Comparison of ENCODE assay signal across 13 cellular contexts in the genomic region with DNA sequence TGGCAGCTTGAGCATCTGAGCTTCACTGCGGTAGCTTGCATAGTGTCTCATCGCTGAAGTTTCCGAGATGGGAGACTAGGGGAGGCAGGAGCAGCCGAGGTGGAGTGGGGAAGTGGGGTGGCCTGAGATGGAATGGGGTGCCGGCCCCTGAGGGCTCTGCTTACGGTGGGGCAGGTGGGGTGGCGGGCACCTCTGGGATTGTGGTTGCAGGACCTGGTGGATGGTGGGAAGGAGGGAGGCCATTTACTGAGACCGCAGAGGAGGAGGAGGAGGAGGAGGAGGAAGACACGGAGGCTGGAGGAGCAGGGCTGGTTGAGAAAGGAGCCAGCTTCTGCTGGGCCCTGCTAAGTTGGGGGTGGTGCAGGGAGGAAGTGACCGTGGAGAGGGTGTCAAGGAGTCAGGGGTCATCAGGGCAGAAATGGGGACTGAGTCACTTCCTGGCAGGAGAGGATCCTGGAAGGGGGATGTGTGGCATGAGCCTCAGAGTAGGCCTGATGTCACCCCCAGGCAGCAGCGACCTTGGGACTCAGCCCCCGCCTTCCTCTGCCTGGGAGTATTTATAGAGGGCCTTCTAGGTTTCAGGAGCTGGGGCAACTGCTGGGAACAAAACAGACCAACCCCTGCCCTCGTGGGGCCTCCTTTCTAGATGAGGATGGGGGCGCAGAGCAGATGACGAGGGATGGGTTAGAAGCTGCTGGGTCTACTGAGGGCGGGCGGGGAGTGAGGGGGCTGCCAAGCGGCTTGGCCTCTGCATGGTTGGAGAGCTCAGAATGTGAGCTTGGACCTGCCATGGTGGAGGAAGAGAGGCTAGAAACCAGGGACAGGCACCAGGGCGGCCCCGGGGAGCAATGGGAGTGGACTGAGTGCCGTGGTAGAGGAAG.
DNase-seq lines count a peak whose midpoint lies in the region; ATAC-seq and TF ChIP-seq lines count a peak whose summit lies in the region.
"Had no signal": no experiment of that assay in that cellular context is flagged by ENCODE, and none has a peak within 500 bp of the region (broad histone marks: within the 10 kb centered on the region; RNA-seq: fewer than 3 reads in every experiment).

No MANE protein-coding gene starts in this region.

- TF ChIP-seq CTCF in upper lobe of left lung (IDR thresholded peaks at IDR 0.05), result no peak

- TF ChIP-seq POLR2A in upper lobe of left lung (IDR thresholded peaks at IDR 0.05), result peak in 1 of 4 donors; percentile 14

- peaks cover 0 to 28% (median 22%) of the 10 kb centered on the region in 4 donors for H3K4me1 ChIP-seq in upper lobe of left lung

- no peak overlapping the region for H3K4me3 ChIP-seq in upper lobe of left lung

- peaks cover 27 to 50% (median 38%) of the 10 kb centered on the region in 3 donors for H3K27me3 Mint-ChIP-seq in immature natural killer cell (ENCODE audit: low read depth in 3 of 3)

- H3K4me3 Mint-ChIP-seq in immature natural killer cell, result peak overlapping the region; percentile 79 to 88 (median 82)
- H3K4me3 Mint-ChIP-seq: activated T-cell treated with anti-CD3 and anti-CD28 coated beads, Interleukin-2, amount 50 U/mL, for 4 hours; H9; memory B cell had no signal

- peak overlapping the region in 3 of 4 donors; percentile 10 to 62 (median 54) for H3K27ac ChIP-seq in upper lobe of left lung
- H3K27ac ChIP-seq: KMS-11 had no signal

- no peak for ATAC-seq in activated naive CD4-positive, alpha-beta T cell treated with anti-CD3 and anti-CD28 coated beads, Interleukin-2, amount 50 U/mL, for 72 hours
- ATAC-seq in upper lobe of left lung (ENCODE audit: low FRiP score in 2 of 2), result peak; percentile 32 to 66
- ATAC-seq in HG02973 (IDR thresholded peaks at IDR 0.05; ENCODE audit: unreplicated experiment), result no peak
- ATAC-seq in HG03095 (IDR thresholded peaks at IDR 0.05; ENCODE audit: unreplicated experiment), result no peak
- ATAC-seq: activated T-cell treated with anti-CD3 and anti-CD28 coated beads, Interleukin-2, amount 50 U/mL, for 4 hours had no signal

- no peaks in the 10 kb centered on the region for H3K36me3 ChIP-seq in upper lobe of left lung

- H3K4me1 Mint-ChIP-seq in immature natural killer cell, result peaks cover 98 to 99% of the 10 kb centered on the region in 2 donors

- no peak for DNase-seq in activated naive CD4-positive, alpha-beta T cell treated with anti-CD3 and anti-CD28 coated beads, Interleukin-2, amount 50 U/mL, for 72 hours (ENCODE audit: low spot score in 2 of 2)
- no peak for DNase-seq in activated naive CD4-positive, alpha-beta T cell (lab: John Stamatoyannopoulos, UW)
- DNase-seq in SW480 (ENCODE audit: low spot score), result peak; percentile 54
- peak; percentile 58 to 61 (median 60) for DNase-seq in immature natural killer cell
- DNase-seq in upper lobe of left lung, result peak; percentile 52 to 73
- DNase-seq in HuH-7.5 (ENCODE audit: low spot score), result no peak
- DNase-seq: activated T-cell treated with anti-CD3 and anti-CD28 coated beads, Interleukin-2, amount 50 U/mL, for 4 hours; H9; SHP77 treated with DMSO at 0.1 percent for 48 hours had no signal

- H3K36me3 Mint-ChIP-seq in activated naive CD4-positive, alpha-beta T cell treated with anti-CD3 and anti-CD28 coated beads, Interleukin-2, amount 50 U/mL, for 72 hours, result no peaks in the 10 kb centered on the region
- peaks cover 4 to 16% (median 4%) of the 10 kb centered on the region in 3 donors for H3K36me3 Mint-ChIP-seq in immature natural killer cell
- H3K36me3 Mint-ChIP-seq: memory B cell had no signal

- no peaks in the 10 kb centered on the region for H3K9me3 Mint-ChIP-seq in activated naive CD4-positive, alpha-beta T cell treated with anti-CD3 and anti-CD28 coated beads, Interleukin-2, amount 50 U/mL, for 72 hours
- H3K9me3 Mint-ChIP-seq in immature natural killer cell, result peaks cover 2 to 25% (median 18%) of the 10 kb centered on the region in 6 donors

- no peaks in the 10 kb centered on the region for H3K27me3 ChIP-seq in upper lobe of left lung

- TF ChIP-seq EP300 in upper lobe of left lung (IDR thresholded peaks at IDR 0.05), result peak in 2 of 4 donors; percentile 36 to 56

- H3K9me3 ChIP-seq in upper lobe of left lung, result peaks cover 0 to 9% (median 2%) of the 10 kb centered on the region in 4 donors

- WGBS in upper lobe of left lung, 2 donors, result 69 to 74% methylated on average over 20 to 21 of the region's 21 CpGs

- peak overlapping the region; percentile 44 to 55 for H3K27ac Mint-ChIP-seq in activated naive CD4-positive, alpha-beta T cell treated with anti-CD3 and anti-CD28 coated beads, Interleukin-2, amount 50 U/mL, for 72 hours
- peak overlapping the region; percentile 98 to 100 (median 100) for H3K27ac Mint-ChIP-seq in immature natural killer cell
- H3K27ac Mint-ChIP-seq: memory B cell had no signal

Comparison
In these comparisons a context has a peak if more than half of its experiments do, and no peak if none do; other contexts are left out.
1. ATAC-seq: peak in upper lobe of left lung (2 of 2); none in activated naive CD4-positive, alpha-beta T cell treated with anti-CD3 and anti-CD28 coated beads, Interleukin-2, amount 50 U/mL, for 72 hours (0 of 2), HG02973 (single experiment) and HG03095 (single experiment).
2. DNase-seq: peak in SW480 (single experiment), immature natural killer cell (3 of 3) and upper lobe of left lung (2 of 2); none in activated naive CD4-positive, alpha-beta T cell treated with anti-CD3 and anti-CD28 coated beads, Interleukin-2, amount 50 U/mL, for 72 hours (0 of 2), activated naive CD4-positive, alpha-beta T cell (0 of 4) and HuH-7.5 (single experiment).